28 cellular contexts compared by ENCODE assay signal in genomic region chr5:106566031-106566430, GRCh38.
"Had no signal": no experiment of that assay in that cellular context is flagged by ENCODE, and none has a peak within 500 bp of the region (broad histone marks: within the 10 kb centered on the region; RNA-seq: fewer than 3 reads in every experiment).

No MANE protein-coding gene starts in this region.

- H3K27me3 ChIP-seq: neural progenitor cell, ovary, spleen, suprapubic skin, testis, tibial artery, transverse colon, upper lobe of right lung, uterus had no signal

- H3K4me1 ChIP-seq: neural progenitor cell, parathyroid adenoma, psoas muscle, spleen, suprapubic skin, testis, tibial artery, transverse colon, upper lobe of right lung, uterus had no signal

- H3K4me3 ChIP-seq: neural progenitor cell, ovary, psoas muscle, skin epidermis, smooth muscle cell, spleen, suprapubic skin, testis, tibial artery, transverse colon, upper lobe of right lung, uterus had no signal

- H3K9ac ChIP-seq: neural progenitor cell, parathyroid adenoma had no signal

- H3K36me3 ChIP-seq: neural progenitor cell, ovary, spleen, suprapubic skin, tibial artery, transverse colon, upper lobe of right lung, uterus had no signal

- H3K9me3 ChIP-seq: ovary, psoas muscle, suprapubic skin, testis, transverse colon, upper lobe of right lung, uterus had no signal

- H3K27ac ChIP-seq: neural progenitor cell, ovary, parathyroid adenoma, psoas muscle, skin epidermis, spleen, suprapubic skin, testis, tibial artery, transverse colon, upper lobe of right lung, uterus had no signal

- DNase-seq: natural killer cell; occipital lobe; ovary; posterior cingulate gyrus; psoas muscle; right cardiac atrium; spleen; stimulated activated CD4-positive, alpha-beta T cell treated with anti-CD3 and anti-CD28 coated beads, Interleukin-12 subunit alpha, Interleukin-12 subunit beta, amount 100 ng/mL, for 4 hours; stimulated activated CD4-positive, alpha-beta T cell treated with anti-CD3 and anti-CD28 coated beads, Interleukin-1b, Interleukin-23, amount 100 ng/mL, for 48 hours; stimulated activated CD4-positive, alpha-beta T cell treated with anti-CD3 and anti-CD28 coated beads, Interleukin-4, amount 100 ng/mL, for 1 hour; stimulated activated CD4-positive, alpha-beta T cell treated with anti-CD3 and anti-CD28 coated beads, Interleukin-4, amount 100 ng/mL, for 4 hours; stimulated activated CD8-positive, alpha-beta memory T cell treated with anti-CD3 and anti-CD28 coated beads, Interleukin-4, amount 100 ng/mL, for 48 hours; stimulated activated naive CD4-positive, alpha-beta T cell; stimulated activated naive CD8-positive, alpha-beta T cell treated with anti-CD3 and anti-CD28 coated beads, Interleukin-15, amount 100 ng/mL, for 72 hours; stimulated activated naive CD8-positive, alpha-beta T cell treated with anti-CD3 and anti-CD28 coated beads, Interleukin-15, Interleukin-2, amounts not matched to agents 100 U/mL and 50 U/mL, for 24 hours; substantia nigra; testis; tibial artery; transverse colon; upper lobe of right lung; uterus had no signal

- ATAC-seq: natural killer cell; psoas muscle; right cardiac atrium; sciatic nerve; stimulated activated memory B cell treated with anti-CD40 and anti-IgM and Interleukin-4, amounts not matched to agents 10 μg/mL and 1 μg/mL and 100 μg/mL, for 72 hours; stimulated activated naive CD8-positive, alpha-beta T cell treated with anti-CD3 and anti-CD28 coated beads, Interleukin-15, amount 100 ng/mL, for 72 hours; stimulated activated naive CD8-positive, alpha-beta T cell treated with anti-CD3 and anti-CD28 coated beads, Interleukin-15, Interleukin-2, amounts not matched to agents 100 U/mL and 50 U/mL, for 24 hours; upper lobe of right lung had no signal

- H2AFZ ChIP-seq: neural progenitor cell, parathyroid adenoma had no signal

- H3K4me2 ChIP-seq: neural progenitor cell, smooth muscle cell had no signal
